Comparison of ENCODE assay signal across 8 cellular contexts in genomic region chr12:132489078-132489601, GRCh38. TPM values are rescaled to one million over a fixed set of nuclear protein-coding genes. Genes with fewer than 3 reads are reported as not detected.
DNase-seq lines count a peak whose midpoint lies in the region; ATAC-seq, FAIRE-seq and TF ChIP-seq lines count a peak whose summit lies in the region.

No MANE protein-coding gene starts in this region.

- no peak for TF ChIP-seq CTCF in pancreas (IDR thresholded peaks at IDR 0.05)

- in situ Hi-C loops in ACHN (cut with HindIII; ENCODE audit: low pct_ligation_motif_present, low pct_unique_long_range_greater_than_20kb, low sequenced_read_pairs) = no loop called here

- no peak for TF ChIP-seq POLR2A in H54 (IDR thresholded peaks at IDR 0.05; ENCODE audit: low read depth, low read length)

- peak overlapping the region; percentile 78 for H3K27ac ChIP-seq in KOPT-K1 (ENCODE audit: low read depth, low read length, poor library complexity, severe bottlenecking)
- H3K27ac ChIP-seq in pancreas = peak overlapping the region in 3 of 4 donors; percentile 38 to 63 (median 53)
- H3K27ac ChIP-seq in aorta (ENCODE audit: low read depth in 1 of 2, low read length in 2 of 2) = no peak overlapping the region

- no peaks in the 10 kb centered on the region for H3K9me3 ChIP-seq in KOPT-K1 (ENCODE audit: insufficient read depth, low read length, poor library complexity, severe bottlenecking)
- H3K9me3 ChIP-seq in pancreas = no peaks in the 10 kb centered on the region
- no peaks in the 10 kb centered on the region for H3K9me3 ChIP-seq in aorta (ENCODE audit: control insufficient read depth, low read length)

- intact Hi-C loops in pancreas (cut with DNase I) (no loop called here), aorta (cut with DNase I) (loop anchor here in 1 of 2 donors (5.0 kb wide), 1 partner anchor 597 kb away; the partner anchor contains the start of gene ULK1)

- 22 to 27% methylated on average over 36 to 46 of the region's 46 CpGs for WGBS in pancreas, 2 donors
- 5 to 7% methylated on average over 21 to 46 of the region's 46 CpGs for WGBS in aorta, 2 donors

- H3K4me3 ChIP-seq in pancreas (peak overlapping the region; percentile 43 to 76 (median 54)), aorta (ENCODE audit: low read length in 2 of 2) (peak overlapping the region; percentile 64 to 81)

- peak; percentile 37 for ATAC-seq in GM19452 (IDR thresholded peaks at IDR 0.05; ENCODE audit: unreplicated experiment)
- peak; percentile 32 for ATAC-seq in esophagus mucosa
- peak in 1 of 4 donors; percentile 8 for ATAC-seq in pancreas
- peak; percentile 40 for ATAC-seq in aorta (ENCODE audit: low FRiP score)

- H3K36me3 ChIP-seq in KOPT-K1 (ENCODE audit: insufficient read depth, low read length) (no peaks in the 10 kb centered on the region; the same call in 1 of the 2 replicates), pancreas (no peaks in the 10 kb centered on the region), aorta (ENCODE audit: control insufficient read depth in 1 of 2, insufficient read depth in 2 of 2, low read length in 1 of 2) (no peaks in the 10 kb centered on the region)

- peak; percentile 12 for DNase-seq in activated CD8-positive, alpha-beta memory T cell treated with anti-CD3 and anti-CD28 coated beads, Interleukin-2, amount 50 U/mL, for 1 hour (ENCODE audit: extremely low read depth)
- DNase-seq in pancreas = peak in 2 of 6 donors; percentile 72 to 86
- peak in 1 of 2 donors; percentile 73 for DNase-seq in aorta
- DNase-seq in H54 (ENCODE audit: insufficient read length, low spot score) = no peak
- DNase-seq in ACHN = no peak

- FAIRE-seq in pancreas (lab: Jason Lieb, UNC) (no peak), H54 (lab: Jason Lieb, UNC) (no peak)

- H3K4me1 ChIP-seq in pancreas (peaks cover 10 to 28% (median 11%) of the 10 kb centered on the region in 3 donors), aorta (ENCODE audit: control insufficient read depth in 1 of 2, insufficient read depth in 2 of 2, low read length in 2 of 2) (peaks cover 0 to 2% of the 10 kb centered on the region in 2 donors)

- no peaks in the 10 kb centered on the region for H3K27me3 ChIP-seq in pancreas
- no peaks in the 10 kb centered on the region for H3K27me3 ChIP-seq in aorta (ENCODE audit: control insufficient read depth in 1 of 2, insufficient read depth in 2 of 2, low read length in 1 of 2)

RNA-seq across cellular contexts. Expression of gene FBRSL1, which starts 0.8 kb away (rescaled TPM):
- total RNA-seq in esophagus mucosa (26.1 TPM), pancreas (10 to 100 TPM; 31.1 to 55.8 (median 43.1) TPM), aorta (10 to 100 TPM; 49.0 to 51.0 TPM)
- polyA plus RNA-seq in pancreas (10 to 100 TPM; 45.1 to 62.5 TPM), aorta (10 to 100 TPM in 1 of 2 donors, 1 to 10 TPM in 1; 6.4 to 25.0 TPM)

Comparison
In these comparisons a context has a peak if more than half of its experiments do, and no peak if none do; other contexts are left out.
1. H3K27ac ChIP-seq: peak in KOPT-K1 (single experiment) and pancreas (3 of 4); none in aorta (0 of 2).